In the genomic region with DNA sequence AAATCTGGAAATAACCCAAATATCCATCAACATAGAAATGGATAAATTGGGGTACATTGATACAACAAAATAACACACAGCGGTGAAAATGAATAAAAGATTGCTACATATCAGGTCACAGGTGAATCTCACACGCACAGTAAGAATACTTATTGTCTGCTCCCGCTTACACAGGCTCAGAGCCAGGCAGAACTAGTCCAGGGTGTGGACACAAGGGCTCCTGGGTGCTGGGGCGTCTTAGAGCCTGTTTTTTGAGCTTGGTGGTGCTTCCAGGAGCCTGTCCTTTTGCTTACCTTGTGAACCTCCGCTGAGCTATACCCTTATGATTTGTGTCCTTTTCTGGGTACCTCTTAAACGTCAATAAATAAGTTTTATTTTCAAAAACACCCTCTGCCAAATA, we compare ENCODE assay signal across 19 cellular contexts. TPM values are rescaled to one million over a fixed set of nuclear protein-coding genes. Genes with fewer than 3 reads are reported as not detected.
DNase-seq lines count a peak whose midpoint lies in the region; ATAC-seq and TF ChIP-seq lines count a peak whose summit lies in the region.
"Had no signal": no experiment of that assay in that cellular context is flagged by ENCODE, and none has a peak within 500 bp of the region (broad histone marks: within the 10 kb centered on the region; RNA-seq: fewer than 3 reads in every experiment).

No MANE protein-coding gene starts in this region.

- H3K27ac ChIP-seq in naive thymus-derived CD4-positive, alpha-beta T cell (ENCODE audit: low read depth, low read length), result no peak overlapping the region
- H3K27ac ChIP-seq: BLaER1 had no signal

- H3K36me3 Mint-ChIP-seq in Caco-2 (ENCODE audit: insufficient read depth, unreplicated experiment) (peaks cover 24% of the 10 kb centered on the region), neural crest cell (ENCODE audit: low read depth) (no peaks in the 10 kb centered on the region)
- no peaks in the 10 kb centered on the region for H3K36me3 Mint-ChIP-seq in activated CD8-positive, alpha-beta T cell treated with anti-CD3 and anti-CD28 coated beads for 36 hours (ENCODE audit: low read depth)
- H3K36me3 Mint-ChIP-seq in naive thymus-derived CD4-positive, alpha-beta T cell, result peaks cover 0 to 11% (median 5%) of the 10 kb centered on the region in 5 donors
- H3K36me3 Mint-ChIP-seq: CD4-positive, CD25-positive, alpha-beta regulatory T cell had no signal

- H3K4me3 Mint-ChIP-seq in Caco-2 (ENCODE audit: unreplicated experiment) (no peak overlapping the region), neural crest cell (no peak overlapping the region)
- no peak overlapping the region for H3K4me3 Mint-ChIP-seq in activated CD8-positive, alpha-beta T cell treated with anti-CD3 and anti-CD28 coated beads for 36 hours
- H3K4me3 Mint-ChIP-seq in naive thymus-derived CD4-positive, alpha-beta T cell, result no peak overlapping the region
- H3K4me3 Mint-ChIP-seq: CD14-positive monocyte; CD4-positive, alpha-beta memory T cell; CD4-positive, CD25-positive, alpha-beta regulatory T cell; CD8-positive, alpha-beta memory T cell had no signal

- CTCF ChIA-PET in Caco-2 (lab: Charles Lee), result no interaction called here
- CTCF ChIA-PET in activated CD8-positive, alpha-beta T cell treated with anti-CD3 and anti-CD28 coated beads for 36 hours (lab: Charles Lee), result no interaction called here
- CTCF ChIA-PET in naive thymus-derived CD4-positive, alpha-beta T cell (lab: Charles Lee), result no interaction called here

- no peaks in the 10 kb centered on the region for H3K9me3 ChIP-seq in Caco-2
- H3K9me3 ChIP-seq in naive thymus-derived CD4-positive, alpha-beta T cell (ENCODE audit: control insufficient read depth in 2 of 3, low read length in 3 of 3), result no peaks in the 10 kb centered on the region
- H3K9me3 ChIP-seq: BE2C, BLaER1 had no signal

- intact Hi-C loops in Caco-2 (cut with micrococcal nuclease; ENCODE audit: unreplicated experiment), result no loop called here
- intact Hi-C loops in activated CD8-positive, alpha-beta T cell treated with anti-CD3 and anti-CD28 coated beads for 36 hours (cut with micrococcal nuclease), result no loop called here
- intact Hi-C loops in naive thymus-derived CD4-positive, alpha-beta T cell (cut with micrococcal nuclease), result loop anchor here in 1 of 2 donors (1.0 kb wide), 1 partner anchor 48 kb away; no protein-coding TSS in a partner anchor

- H3K27ac Mint-ChIP-seq in Caco-2 (ENCODE audit: unreplicated experiment) (no peak overlapping the region), neural crest cell (ENCODE audit: unreplicated experiment) (peak overlapping the region; percentile 43)
- H3K27ac Mint-ChIP-seq in activated CD8-positive, alpha-beta T cell treated with anti-CD3 and anti-CD28 coated beads for 36 hours, result no peak overlapping the region
- no peak overlapping the region for H3K27ac Mint-ChIP-seq in naive thymus-derived CD4-positive, alpha-beta T cell
- H3K27ac Mint-ChIP-seq: CD14-positive monocyte; CD4-positive, CD25-positive, alpha-beta regulatory T cell; CD8-positive, alpha-beta memory T cell had no signal

- H3K27me3 ChIP-seq in Caco-2 (replicated peaks; ENCODE audit: control insufficient read depth, insufficient read depth, low read length), result no peaks in the 10 kb centered on the region
- no peaks in the 10 kb centered on the region for H3K27me3 ChIP-seq in naive thymus-derived CD4-positive, alpha-beta T cell (ENCODE audit: control insufficient read depth in 2 of 2, insufficient read depth in 2 of 2, low read length in 2 of 2)
- H3K27me3 ChIP-seq: BE2C, BLaER1 had no signal

- H3K9me3 Mint-ChIP-seq in Caco-2 (ENCODE audit: unreplicated experiment) (no peaks in the 10 kb centered on the region), neural crest cell (no peaks in the 10 kb centered on the region)
- no peaks in the 10 kb centered on the region for H3K9me3 Mint-ChIP-seq in activated CD8-positive, alpha-beta T cell treated with anti-CD3 and anti-CD28 coated beads for 36 hours
- H3K9me3 Mint-ChIP-seq in naive thymus-derived CD4-positive, alpha-beta T cell, result no peaks in the 10 kb centered on the region
- H3K9me3 Mint-ChIP-seq: CD4-positive, alpha-beta memory T cell; CD4-positive, CD25-positive, alpha-beta regulatory T cell; CD8-positive, alpha-beta memory T cell had no signal

- H3K36me3 ChIP-seq in Caco-2 (ENCODE audit: control insufficient read depth, insufficient read depth, low read length), result no peaks in the 10 kb centered on the region
- peaks cover 0 to 6% (median 0%) of the 10 kb centered on the region in 3 experiments for H3K36me3 ChIP-seq in naive thymus-derived CD4-positive, alpha-beta T cell (ENCODE audit: control insufficient read depth in 2 of 3, insufficient read depth in 3 of 3, low read length in 3 of 3)

- ATAC-seq in activated CD8-positive, alpha-beta T cell treated with anti-CD3 and anti-CD28 coated beads for 36 hours, result no peak
- ATAC-seq in naive thymus-derived CD4-positive, alpha-beta T cell, result no peak

- H3K27me3 Mint-ChIP-seq in Caco-2 (ENCODE audit: insufficient read depth, unreplicated experiment), result no peaks in the 10 kb centered on the region
- H3K27me3 Mint-ChIP-seq in neural crest cell (ENCODE audit: low read depth), result peaks cover 2% of the 10 kb centered on the region
- no peaks in the 10 kb centered on the region for H3K27me3 Mint-ChIP-seq in activated CD8-positive, alpha-beta T cell treated with anti-CD3 and anti-CD28 coated beads for 36 hours
- H3K27me3 Mint-ChIP-seq in naive thymus-derived CD4-positive, alpha-beta T cell, result no peaks in the 10 kb centered on the region
- H3K27me3 Mint-ChIP-seq: CD4-positive, alpha-beta memory T cell; CD4-positive, CD25-positive, alpha-beta regulatory T cell; CD8-positive, alpha-beta memory T cell had no signal

- DNase-seq in Caco-2, result no peak
- DNase-seq in LNCaP clone FGC (ENCODE audit: low read depth), result peak; percentile 36
- no peak for DNase-seq in neural crest cell (ENCODE audit: low read depth, low spot score)
- no peak for DNase-seq in SKM-1 (lab: John Stamatoyannopoulos, UW; ENCODE audit: unreplicated experiment)
- no peak for DNase-seq in activated CD8-positive, alpha-beta T cell treated with anti-CD3 and anti-CD28 coated beads for 36 hours
- no peak for DNase-seq in naive thymus-derived CD4-positive, alpha-beta T cell
- DNase-seq: 8988T; ACHN; BE2C; C1 segment of cervical spinal cord; Calu3; CD4-positive, alpha-beta memory T cell; CD4-positive, CD25-positive, alpha-beta regulatory T cell; CD8-positive, alpha-beta memory T cell; COR-L47; DMS79 treated with DMSO at 0.1 percent for 48 hours; GF-D8 had no signal

- POLR2A ChIA-PET in Caco-2 (lab: Charles Lee), result no interaction called here
- POLR2A ChIA-PET in activated CD8-positive, alpha-beta T cell treated with anti-CD3 and anti-CD28 coated beads for 36 hours (lab: Charles Lee), result no interaction called here
- POLR2A ChIA-PET in naive thymus-derived CD4-positive, alpha-beta T cell (lab: Charles Lee), result no interaction called here

- no peak for TF ChIP-seq CTCF in Caco-2 (IDR thresholded peaks at IDR 0.05; ENCODE audit: insufficient read depth in 1 of 2, low read depth in 1 of 2, low read length in 1 of 2, severe bottlenecking in 1 of 2, unreplicated experiment in 1 of 2)
- no peak for TF ChIP-seq CTCF in LNCaP clone FGC (IDR thresholded peaks at IDR 0.05; ENCODE audit: control insufficient read depth, extremely low read depth, insufficient read depth)
- no peak for TF ChIP-seq CTCF in neural crest cell (conservative IDR thresholded peaks at IDR 0.05)
- TF ChIP-seq CTCF in activated CD8-positive, alpha-beta T cell treated with anti-CD3 and anti-CD28 coated beads for 36 hours (IDR thresholded peaks at IDR 0.05), result no peak

- H3K4me1 Mint-ChIP-seq in Caco-2 (ENCODE audit: low read depth, unreplicated experiment), result no peaks in the 10 kb centered on the region
- H3K4me1 Mint-ChIP-seq in neural crest cell, result no peaks in the 10 kb centered on the region
- H3K4me1 Mint-ChIP-seq in activated CD8-positive, alpha-beta T cell treated with anti-CD3 and anti-CD28 coated beads for 36 hours (ENCODE audit: low read depth), result no peaks in the 10 kb centered on the region
- H3K4me1 Mint-ChIP-seq in naive thymus-derived CD4-positive, alpha-beta T cell, result no peaks in the 10 kb centered on the region
- H3K4me1 Mint-ChIP-seq: CD4-positive, alpha-beta memory T cell; CD4-positive, CD25-positive, alpha-beta regulatory T cell; CD8-positive, alpha-beta memory T cell had no signal

- BruUV-seq in Caco-2 (replicated peaks; lab: Mats Ljungman, UMichigan), result TSS peak; percentile 6

- no peak overlapping the region for H3K4me3 ChIP-seq in Caco-2 (ENCODE audit: low read depth, low read length)
- no peak overlapping the region for H3K4me3 ChIP-seq in LNCaP clone FGC (ENCODE audit: low read depth, low read length)
- H3K4me3 ChIP-seq in naive thymus-derived CD4-positive, alpha-beta T cell (ENCODE audit: low read length), result no peak overlapping the region
- H3K4me3 ChIP-seq: BLaER1 had no signal

- H3K4me1 ChIP-seq in Caco-2, result no peaks in the 10 kb centered on the region
- H3K4me1 ChIP-seq in naive thymus-derived CD4-positive, alpha-beta T cell (ENCODE audit: control insufficient read depth in 2 of 2, insufficient read depth in 2 of 2, low read length in 2 of 2), result no peaks in the 10 kb centered on the region
- H3K4me1 ChIP-seq: BE2C, BLaER1 had no signal

RNA-seq across cellular contexts. Expression of gene C16orf74, which starts 19.8 kb away (rescaled TPM):
- total RNA-seq in Caco-2 (2022) (3.8 and 4.0 TPM in 2 replicates), neural crest cell (1.2 TPM in 2 replicates)
- total RNA-seq in activated CD8-positive, alpha-beta T cell treated with anti-CD3 and anti-CD28 coated beads for 36 hours, result 1 to 10 TPM; 1.1 to 1.4 TPM
- 10 to 100 TPM in 3 of 5 experiments, 1 to 10 TPM in 1, under 1 TPM in 1; 0.99 to 19.8 (median 11.7) TPM for total RNA-seq in naive thymus-derived CD4-positive, alpha-beta T cell
- polyA plus RNA-seq in naive thymus-derived CD4-positive, alpha-beta T cell, result 10 to 100 TPM; 13.1 to 16.0 TPM

RNA-seq across cellular contexts. Expression of gene EMC8, which starts 28.6 kb away (rescaled TPM):
- total RNA-seq in Caco-2 (2022), result 86.7 and 94.7 TPM in 2 replicates
- total RNA-seq in neural crest cell, result 44.1 and 48.3 TPM in 2 replicates
- 10 to 100 TPM; 32.4 to 38.6 TPM for total RNA-seq in activated CD8-positive, alpha-beta T cell treated with anti-CD3 and anti-CD28 coated beads for 36 hours
- 10 to 100 TPM; 22.4 to 31.8 (median 28.7) TPM for total RNA-seq in naive thymus-derived CD4-positive, alpha-beta T cell
- polyA plus RNA-seq in naive thymus-derived CD4-positive, alpha-beta T cell, result 10 to 100 TPM; 24.8 to 26.1 TPM

RNA-seq across cellular contexts. Expression of gene COX4I1, which starts 28.8 kb away (rescaled TPM):
- total RNA-seq in Caco-2 (2022) (814 and 893 TPM in 2 replicates), neural crest cell (426 and 434 TPM in 2 replicates)
- total RNA-seq in activated CD8-positive, alpha-beta T cell treated with anti-CD3 and anti-CD28 coated beads for 36 hours, result 100 to 1,000 TPM; 515 to 543 TPM
- total RNA-seq in naive thymus-derived CD4-positive, alpha-beta T cell, result 100 to 1,000 TPM; 479 to 692 (median 661) TPM
- 1,000 to 10,000 TPM; 1,296 to 1,303 TPM for polyA plus RNA-seq in naive thymus-derived CD4-positive, alpha-beta T cell
